In genomic region chr17:68288804-68289203, GRCh38 we compare ENCODE assay signal across 8 cellular contexts. TPM values are rescaled to one million over a fixed set of nuclear protein-coding genes. Genes with fewer than 3 reads are reported as not detected.
DNase-seq lines count a peak whose midpoint lies in the region; ATAC-seq lines count a peak whose summit lies in the region.

No MANE protein-coding gene starts in this region.

- peaks cover 44% of the 10 kb centered on the region for H3K4me1 Mint-ChIP-seq in stimulated activated effector memory CD8-positive, alpha-beta T cell treated with anti-CD3 and anti-CD28 coated beads, Interleukin-12 subunit alpha, Interleukin-12 subunit beta, amount 100 ng/mL, for 72 hours

- H3K36me3 Mint-ChIP-seq in stimulated activated effector memory CD8-positive, alpha-beta T cell treated with anti-CD3 and anti-CD28 coated beads, Interleukin-12 subunit alpha, Interleukin-12 subunit beta, amount 100 ng/mL, for 72 hours, result peaks cover 7% of the 10 kb centered on the region

- H3K4me3 Mint-ChIP-seq in stimulated activated effector memory CD8-positive, alpha-beta T cell treated with anti-CD3 and anti-CD28 coated beads, Interleukin-12 subunit alpha, Interleukin-12 subunit beta, amount 100 ng/mL, for 72 hours, result peak overlapping the region; percentile 97

- ATAC-seq in stimulated activated effector memory CD8-positive, alpha-beta T cell treated with anti-CD3 and anti-CD28 coated beads, Interleukin-12 subunit alpha, Interleukin-12 subunit beta, amount 100 ng/mL, for 72 hours, result no peak
- ATAC-seq in GM21529 (IDR thresholded peaks at IDR 0.05; ENCODE audit: unreplicated experiment), result no peak

- in situ Hi-C loops in ACHN (cut with HindIII; ENCODE audit: low pct_ligation_motif_present, low pct_unique_long_range_greater_than_20kb, low sequenced_read_pairs), result no loop called here

- H3K9me3 Mint-ChIP-seq in stimulated activated effector memory CD8-positive, alpha-beta T cell treated with anti-CD3 and anti-CD28 coated beads, Interleukin-12 subunit alpha, Interleukin-12 subunit beta, amount 100 ng/mL, for 72 hours, result no peaks in the 10 kb centered on the region

- DNase-seq in activated CD4-positive, alpha-beta T cell treated with anti-CD3 and anti-CD28 coated beads for 48 hours, result peak; percentile 42
- no peak for DNase-seq in activated CD4-positive, alpha-beta T cell treated with anti-CD3 and anti-CD28 coated beads for 1 hour
- DNase-seq in NOMO-1 (lab: John Stamatoyannopoulos, UW; ENCODE audit: unreplicated experiment in 2 of 2) (peak; percentile 42 to 65), dermis blood vessel endothelial cell (peak; percentile 13), hypothalamus (lab: John Stamatoyannopoulos, UW) (no peak), ACHN (no peak)
- no peak for DNase-seq in stimulated activated effector memory CD8-positive, alpha-beta T cell treated with anti-CD3 and anti-CD28 coated beads, Interleukin-12 subunit alpha, Interleukin-12 subunit beta, amount 100 ng/mL, for 72 hours (ENCODE audit: low spot score in 2 of 2)

- H3K27ac Mint-ChIP-seq in stimulated activated effector memory CD8-positive, alpha-beta T cell treated with anti-CD3 and anti-CD28 coated beads, Interleukin-12 subunit alpha, Interleukin-12 subunit beta, amount 100 ng/mL, for 72 hours, result peak overlapping the region; percentile 87

RNA-seq across cellular contexts. Expression of gene SLC16A6, which starts 2.1 kb away (rescaled TPM):
- 1.5 TPM in 2 replicates for total RNA-seq in dermis blood vessel endothelial cell

RNA-seq across cellular contexts. Expression of gene ARSG, which starts 2.5 kb away (rescaled TPM):
- 3.7 and 5.1 TPM in 2 replicates for total RNA-seq in dermis blood vessel endothelial cell

RNA-seq across cellular contexts. Expression of gene AMZ2, which starts 41.0 kb away (rescaled TPM):
- 41.8 and 43.9 TPM in 2 replicates for total RNA-seq in dermis blood vessel endothelial cell

Comparison
In these comparisons a context has a peak if more than half of its experiments do, and no peak if none do; other contexts are left out.
1. DNase-seq: peak in activated CD4-positive, alpha-beta T cell treated with anti-CD3 and anti-CD28 coated beads for 48 hours (single experiment), NOMO-1 (2 of 2) and dermis blood vessel endothelial cell (single experiment); none in activated CD4-positive, alpha-beta T cell treated with anti-CD3 and anti-CD28 coated beads for 1 hour (single experiment), stimulated activated effector memory CD8-positive, alpha-beta T cell treated with anti-CD3 and anti-CD28 coated beads, Interleukin-12 subunit alpha, Interleukin-12 subunit beta, amount 100 ng/mL, for 72 hours (0 of 2), hypothalamus (0 of 51) and ACHN (single experiment).